13 cellular contexts compared by ENCODE assay signal in genomic region chr22:45552017-45552411, GRCh38. TPM values are rescaled to one million over a fixed set of nuclear protein-coding genes. Genes with fewer than 3 reads are reported as not detected.
DNase-seq lines count a peak whose midpoint lies in the region; ATAC-seq and TF ChIP-seq lines count a peak whose summit lies in the region.
"Had no signal": no experiment of that assay in that cellular context is flagged by ENCODE, and none has a peak within 500 bp of the region (broad histone marks: within the 10 kb centered on the region; RNA-seq: fewer than 3 reads in every experiment).

No MANE protein-coding gene starts in this region.

- H2AK5ac ChIP-seq in trophoblast cell (ENCODE audit: low read length) = peak overlapping the region; percentile 31

- WGBS in adrenal gland, 4 donors = 74 to 88% (median 79%) methylated on average over 11 to 12 of the region's 12 CpGs
- 80 to 88% methylated on average over 12 of the region's 12 CpGs for WGBS in heart right ventricle, 2 donors
- no CpG with 5 or more reads among the region's 12 CpGs for WGBS in trophoblast cell (ENCODE audit: extremely low coverage, insufficient coverage, insufficient read length)

- H3K4me3 ChIP-seq in adrenal gland (no peak overlapping the region), heart right ventricle (no peak overlapping the region), trophoblast cell (ENCODE audit: low read depth, low read length) (no peak overlapping the region), uterus (no peak overlapping the region)
- H3K4me3 ChIP-seq: HAP-1 had no signal

- peaks cover 8% of the 10 kb centered on the region for H3K79me2 ChIP-seq in trophoblast cell (ENCODE audit: control insufficient read depth, insufficient read depth, low read length, poor library complexity)

- peak overlapping the region in 3 of 5 donors; percentile 22 to 87 (median 76) for H3K27ac ChIP-seq in adrenal gland
- H3K27ac ChIP-seq in heart right ventricle = peak overlapping the region; percentile 36 to 86 (median 70)
- peak overlapping the region; percentile 70 for H3K27ac ChIP-seq in trophoblast cell (ENCODE audit: low read depth, low read length)
- peak overlapping the region; percentile 88 to 94 for H3K27ac ChIP-seq in uterus
- H3K27ac ChIP-seq: neutrophil had no signal

- DNase-seq in adrenal gland (no peak), heart right ventricle (no peak), trophoblast cell (no peak), uterus (no peak), AG20443 (ENCODE audit: low spot score) (no peak)
- DNase-seq: activated T-cell treated with anti-CD3 and anti-CD28 coated beads, Interleukin-2, amount 50 U/mL, for 1 hour; effector CD8-positive, alpha-beta T cell; GF-D8; NCI-H2227 treated with DMSO at 0.1 percent for 48 hours had no signal

- H2BK5ac ChIP-seq in trophoblast cell (ENCODE audit: low read depth, low read length, poor library complexity) = peak overlapping the region; percentile 66

- peak overlapping the region; percentile 54 for H4K91ac ChIP-seq in trophoblast cell (ENCODE audit: low read depth, low read length)

- TF ChIP-seq POLR2A in adrenal gland (IDR thresholded peaks at IDR 0.05) (no peak), uterus (IDR thresholded peaks at IDR 0.05) (no peak)

- TF ChIP-seq CTCF in adrenal gland (IDR thresholded peaks at IDR 0.05) (no peak), heart right ventricle (IDR thresholded peaks at IDR 0.05) (no peak), uterus (IDR thresholded peaks at IDR 0.05) (no peak)

- intact Hi-C loops in adrenal gland (cut with DNase I) = loop anchor here (5.0 kb wide), 3 partner anchors 105 to 280 kb away; no protein-coding TSS in a partner anchor
- intact Hi-C loops in heart right ventricle (cut with DNase I) = loop anchor here in 9 of 10 donors (2.0 to 5.0 kb wide), 10 partner anchors 35 to 285 kb away; no protein-coding TSS in a partner anchor
- intact Hi-C loops in uterus (cut with DNase I; ENCODE audit: low total_unique reads) = loop anchor here (5.0 kb wide), 2 partner anchors 110 to 285 kb away; no protein-coding TSS in a partner anchor

- no peak overlapping the region for H3K4me2 ChIP-seq in trophoblast cell (ENCODE audit: low read length)

- H3K27me3 ChIP-seq in adrenal gland (no peaks in the 10 kb centered on the region), heart right ventricle (peaks cover 0 to 4% (median 0%) of the 10 kb centered on the region in 7 donors), trophoblast cell (ENCODE audit: insufficient read depth, low read length) (no peaks in the 10 kb centered on the region), uterus (no peaks in the 10 kb centered on the region)

- H3K18ac ChIP-seq in trophoblast cell (ENCODE audit: low read length) = peak overlapping the region; percentile 82

- peak overlapping the region; percentile 67 for H2BK120ac ChIP-seq in trophoblast cell (ENCODE audit: insufficient read depth, low read length, poor library complexity)

- H3K9me3 ChIP-seq in adrenal gland (replicated peaks in 1 of 3) (no peaks in the 10 kb centered on the region), heart right ventricle (no peaks in the 10 kb centered on the region), trophoblast cell (ENCODE audit: insufficient read depth, low read depth, low read length) (peaks cover 5% of the 10 kb centered on the region), uterus (no peaks in the 10 kb centered on the region)
- H3K9me3 ChIP-seq: HAP-1, neutrophil had no signal

- H3K9ac ChIP-seq in trophoblast cell (ENCODE audit: low read length) = no peak overlapping the region

- H3K36me3 ChIP-seq in adrenal gland (replicated peaks in 1 of 2) (no peaks in the 10 kb centered on the region), heart right ventricle (peaks cover 0 to 22% (median 0%) of the 10 kb centered on the region in 9 donors), trophoblast cell (ENCODE audit: control insufficient read depth in 1 of 2, insufficient read depth in 2 of 2, low read length in 2 of 2) (peaks cover 82 to 89% of the 10 kb centered on the region in 2 experiments), uterus (no peaks in the 10 kb centered on the region)
- H3K36me3 ChIP-seq: neutrophil had no signal

- H2AFZ ChIP-seq in trophoblast cell (ENCODE audit: insufficient read depth, low read length, poor library complexity) = no peak overlapping the region

- peak in 4 of 8 donors; percentile 10 to 31 (median 14) for ATAC-seq in heart right ventricle
- ATAC-seq in GM19463 (IDR thresholded peaks at IDR 0.05; ENCODE audit: unreplicated experiment) = no peak
- ATAC-seq in HG02759 (IDR thresholded peaks at IDR 0.05; ENCODE audit: unreplicated experiment) = no peak

- peak overlapping the region; percentile 13 for H3K4ac ChIP-seq in trophoblast cell (ENCODE audit: low read depth, low read length)

- H3K4me1 ChIP-seq in adrenal gland (replicated peaks in 1 of 2) (peaks cover 6 to 35% of the 10 kb centered on the region in 2 donors), heart right ventricle (peaks cover 5 to 57% (median 35%) of the 10 kb centered on the region in 9 donors), trophoblast cell (ENCODE audit: control insufficient read depth in 1 of 2, insufficient read depth in 2 of 2, low read length in 2 of 2) (peaks cover 44 to 51% of the 10 kb centered on the region in 2 experiments), uterus (peaks cover 9 to 24% of the 10 kb centered on the region in 2 donors)
- H3K4me1 ChIP-seq: HAP-1 had no signal

- peaks cover 36% of the 10 kb centered on the region for H3K79me1 ChIP-seq in trophoblast cell (ENCODE audit: low read length)

- no peak overlapping the region for H3K23ac ChIP-seq in trophoblast cell (ENCODE audit: low read length)

- H3K14ac ChIP-seq in trophoblast cell (ENCODE audit: low read length) = peak overlapping the region; percentile 56

- no peak overlapping the region for H4K12ac ChIP-seq in trophoblast cell (ENCODE audit: low read depth, low read length)

- H4K8ac ChIP-seq in trophoblast cell (ENCODE audit: low read depth, low read length) = peak overlapping the region; percentile 71

- peak overlapping the region; percentile 48 for H2BK12ac ChIP-seq in trophoblast cell (ENCODE audit: low read length)

RNA-seq across cellular contexts. Expression of gene FBLN1, which starts 49.3 kb away (rescaled TPM):
- total RNA-seq in adrenal gland = 100 to 1,000 TPM; 113 to 387 (median 243) TPM
- polyA plus RNA-seq in adrenal gland = 100 to 1,000 TPM in 1 of 3 donors, 10 to 100 TPM in 2; 42.1 to 139 (median 83.6) TPM
- 100 to 1,000 TPM in 1 of 10 donors, 10 to 100 TPM in 9; 31.3 to 126 (median 51.0) TPM for total RNA-seq in heart right ventricle
- 10 to 100 TPM; 36.4 to 77.0 TPM for polyA plus RNA-seq in heart right ventricle
- polyA plus RNA-seq in trophoblast cell (2013) = 1,067 and 1,077 TPM in 2 replicates
- 100 to 1,000 TPM; 388 to 644 (median 479) TPM for total RNA-seq in uterus
